ENCODE assay signal across 1 cellular context in the genomic region with DNA sequence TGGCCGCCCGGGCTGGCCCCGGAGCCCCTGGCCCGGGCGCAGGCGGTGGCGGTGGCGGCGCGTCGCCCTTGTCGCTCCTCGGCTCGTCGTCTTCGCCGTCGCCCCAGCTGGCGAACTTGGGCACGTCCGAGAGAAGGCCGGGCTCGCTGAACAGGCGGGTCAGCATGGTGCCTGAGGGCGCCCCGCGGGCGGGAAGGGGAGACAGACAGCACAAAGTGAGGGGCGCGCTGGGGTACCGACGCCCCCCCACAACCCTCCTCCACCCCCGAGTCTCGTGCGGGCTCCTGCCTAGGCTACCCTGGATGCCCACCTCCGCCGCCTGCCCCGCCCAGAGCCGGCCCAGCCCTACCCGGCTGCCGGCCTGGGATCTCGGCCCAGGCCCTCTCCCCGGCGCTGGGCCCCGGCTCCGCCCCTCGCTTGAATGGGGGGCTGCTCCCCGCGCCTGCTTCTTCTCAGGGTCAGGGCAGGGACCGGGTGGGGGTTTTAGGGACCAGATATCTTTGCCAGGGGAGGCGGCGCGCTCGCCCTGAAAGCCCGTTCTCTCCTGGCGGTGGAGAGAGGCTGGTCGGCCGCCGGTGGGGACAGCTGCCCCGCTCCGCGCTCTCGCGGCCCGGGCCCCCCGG.
TF ChIP-seq lines count a peak whose summit lies in the region.

No MANE protein-coding gene starts in this region.

TF ChIP-seq in endothelial cell of umbilical vein, 7 proteins besides CTCF, POLR2A, EP300 and RAD21:
- TF ChIP-seq MAX (IDR thresholded peaks at IDR 0.05; ENCODE audit: insufficient read depth, insufficient read length): no peak
- no peak for TF ChIP-seq MYC (IDR thresholded peaks at IDR 0.05; ENCODE audit: low read depth, low read length)
- no peak for TF ChIP-seq POLR2AphosphoS5 (IDR thresholded peaks at IDR 0.05; ENCODE audit: insufficient read depth, low read depth, low read length)
- TF ChIP-seq GATA2 (IDR thresholded peaks at IDR 0.05; ENCODE audit: insufficient read depth, insufficient read length, low read depth, low read length): no peak
- TF ChIP-seq JUN (IDR thresholded peaks at IDR 0.05; ENCODE audit: borderline replicate concordance, insufficient read depth, insufficient read length, low read depth): no peak
- peak; percentile 27 for TF ChIP-seq EZH2 (IDR thresholded peaks at IDR 0.05; ENCODE audit: borderline replicate concordance, low read depth, low read length, severe bottlenecking)
- no peak for TF ChIP-seq FOS (IDR thresholded peaks at IDR 0.05; ENCODE audit: borderline replicate concordance, insufficient read depth, low read length)
